In genomic region chr12:92971869-92972524, GRCh38 we compare ENCODE assay signal across 10 cellular contexts. TPM values are rescaled to one million over a fixed set of nuclear protein-coding genes. Genes with fewer than 3 reads are reported as not detected.
DNase-seq lines count a peak whose midpoint lies in the region; ATAC-seq and TF ChIP-seq lines count a peak whose summit lies in the region.
"Had no signal": no experiment of that assay in that cellular context is flagged by ENCODE, and none has a peak within 500 bp of the region (broad histone marks: within the 10 kb centered on the region; RNA-seq: fewer than 3 reads in every experiment).

No MANE protein-coding gene starts in this region.

- peaks cover 57% of the 10 kb centered on the region for H3K4me1 Mint-ChIP-seq in activated B cell treated with CpG ODN at 0.5 μM for 24 hours
- H3K4me1 Mint-ChIP-seq: nephron had no signal

- H3K36me3 Mint-ChIP-seq in activated B cell treated with CpG ODN at 0.5 μM for 24 hours (ENCODE audit: low read depth): peaks cover 15% of the 10 kb centered on the region

- peak overlapping the region; percentile 64 for H3K27ac ChIP-seq in suprapubic skin

- H3K9me3 ChIP-seq in suprapubic skin: no peaks in the 10 kb centered on the region

- no peak for DNase-seq in activated B cell treated with CpG ODN at 0.5 μM for 24 hours
- no peak for DNase-seq in left cardiac atrium
- DNase-seq in suprapubic skin (ENCODE audit: low spot score in 2 of 2): no peak
- DNase-seq in NK-92 treated with Interleukin-12 subunit alpha and Interleukin-12 subunit beta, amount 100 ng/mL, for 24 hours (lab: John Stamatoyannopoulos, UW): no peak
- DNase-seq: activated naive CD4-positive, alpha-beta T cell treated with anti-CD3 and anti-CD28 coated beads, Interleukin-2, amount 10 ng/mL, durations not matched to agents 7 days and 5 days; KBM-7 had no signal

- no peak for TF ChIP-seq EP300 in suprapubic skin (IDR thresholded peaks at IDR 0.05)

- H3K9me3 Mint-ChIP-seq in activated B cell treated with CpG ODN at 0.5 μM for 24 hours: peaks cover 6% of the 10 kb centered on the region

- peaks cover 4% of the 10 kb centered on the region for H3K4me1 ChIP-seq in suprapubic skin

- no peak overlapping the region for H3K4me3 ChIP-seq in suprapubic skin

- no peak overlapping the region for H3K4me3 Mint-ChIP-seq in activated B cell treated with CpG ODN at 0.5 μM for 24 hours
- H3K4me3 Mint-ChIP-seq: activated naive CD4-positive, alpha-beta T cell treated with anti-CD3 and anti-CD28 coated beads, Interleukin-2, amount 10 ng/mL, durations not matched to agents 7 days and 5 days; nephron had no signal

- TF ChIP-seq POLR2A in suprapubic skin (IDR thresholded peaks at IDR 0.05): no peak

- H3K27me3 ChIP-seq in suprapubic skin: no peaks in the 10 kb centered on the region

- intact Hi-C loops in activated B cell treated with CpG ODN at 0.5 μM for 24 hours (cut with micrococcal nuclease): loop anchor here (1.0 to 5.0 kb wide), 5 partner anchors 15 to 145 kb away; partner anchors contain the start of gene EEA1
- intact Hi-C loops in left cardiac atrium (cut with DNase I): no loop called here

- CTCF ChIA-PET in activated B cell treated with CpG ODN at 0.5 μM for 24 hours (lab: Charles Lee): interaction anchor here (2.8 kb wide), 1 partner anchor 16 kb away, joined by 9 read pairs; no protein-coding TSS in a partner anchor

- WGBS in suprapubic skin: 84% methylated on average over 1 of the region's 1 CpG

- ATAC-seq in GM21360 (IDR thresholded peaks at IDR 0.05; ENCODE audit: unreplicated experiment): peak; percentile 35
- peak; percentile 15 for ATAC-seq in activated B cell treated with CpG ODN at 0.5 μM for 24 hours (ENCODE audit: low read depth)
- peak; percentile 57 to 80 for ATAC-seq in left cardiac atrium
- ATAC-seq in HG03571 (IDR thresholded peaks at IDR 0.05; ENCODE audit: unreplicated experiment): no peak
- ATAC-seq in GM18517 (IDR thresholded peaks at IDR 0.05; ENCODE audit: unreplicated experiment): no peak

- peak overlapping the region; percentile 88 for H3K27ac Mint-ChIP-seq in activated B cell treated with CpG ODN at 0.5 μM for 24 hours
- H3K27ac Mint-ChIP-seq: activated naive CD4-positive, alpha-beta T cell treated with anti-CD3 and anti-CD28 coated beads, Interleukin-2, amount 10 ng/mL, durations not matched to agents 7 days and 5 days; nephron had no signal

- POLR2A ChIA-PET in activated B cell treated with CpG ODN at 0.5 μM for 24 hours (lab: Charles Lee): interaction anchor here (2.7 kb wide), 1 partner anchor 43 kb away, joined by 24 read pairs; the partner anchor contains the start of gene EEA1

- H3K36me3 ChIP-seq in suprapubic skin: no peaks in the 10 kb centered on the region

- H3K27me3 Mint-ChIP-seq in activated B cell treated with CpG ODN at 0.5 μM for 24 hours: no peaks in the 10 kb centered on the region

- TF ChIP-seq CTCF in activated B cell treated with CpG ODN at 0.5 μM for 24 hours (IDR thresholded peaks at IDR 0.05): no peak
- no peak for TF ChIP-seq CTCF in suprapubic skin (IDR thresholded peaks at IDR 0.05)

RNA-seq across cellular contexts. Expression of gene EEA1, which starts 42.9 kb away (rescaled TPM):
- total RNA-seq in activated B cell treated with CpG ODN at 0.5 μM for 24 hours (21.3 and 22.6 TPM in 2 replicates), left cardiac atrium (10 to 100 TPM; 21.2 to 26.2 TPM), suprapubic skin (10 to 100 TPM; 17.9 to 55.0 (median 23.2) TPM)

Comparison
In these comparisons a context has a peak if more than half of its experiments do, and no peak if none do; other contexts are left out.
1. ATAC-seq: peak in GM21360 (single experiment), activated B cell treated with CpG ODN at 0.5 μM for 24 hours (single experiment) and left cardiac atrium (2 of 2); none in HG03571 (single experiment) and GM18517 (single experiment).